Comparison of ENCODE assay signal across 26 cellular contexts in genomic region chr2:144401036-144401435, GRCh38.
"Had no signal": no experiment of that assay in that cellular context is flagged by ENCODE, and none has a peak within 500 bp of the region (broad histone marks: within the 10 kb centered on the region; RNA-seq: fewer than 3 reads in every experiment).

No MANE protein-coding gene starts in this region.

- ATAC-seq: activated CD8-positive, alpha-beta T cell treated with anti-CD3 and anti-CD28 coated beads, Interleukin-2, amount 10 ng/mL, durations not matched to agents 7 days and 5 days; foreskin keratinocyte; T-cell had no signal

- H3K9me3 ChIP-seq: sigmoid colon, spleen, tibial artery, uterus had no signal

- H3K36me3 ChIP-seq: uterus had no signal

- H3K4me3 Mint-ChIP-seq: activated CD4-positive, alpha-beta T cell treated with anti-CD3 and anti-CD28 coated beads, Interleukin-2, amount 10 ng/mL, durations not matched to agents 7 days and 5 days; activated CD8-positive, alpha-beta T cell treated with anti-CD3 and anti-CD28 coated beads, Interleukin-2, amount 10 ng/mL, durations not matched to agents 7 days and 5 days; activated naive CD4-positive, alpha-beta T cell treated with anti-CD3 and anti-CD28 coated beads, Interleukin-2, amount 50 U/mL, for 24 hours; dendritic cell treated with granulocyte-macrophage colony-stimulating factor and Interleukin-4, amounts not matched to agents 40 ng/mL and 50 ng/mL, for 4 days; memory B cell; neural progenitor cell; T-cell; T-helper 2 cell treated with Interferon-gamma antibody and Interleukin-4, amounts not matched to agents 5 μg/mL and 100 μg/mL, for 36 hours had no signal

- H3K27ac ChIP-seq: foreskin keratinocyte, hepatocyte, neural progenitor cell, sigmoid colon, tibial artery, WERI-Rb-1 had no signal

- H3K4me1 ChIP-seq: foreskin keratinocyte, neural progenitor cell, uterus had no signal

- H3K4me3 ChIP-seq: hepatocyte, neural progenitor cell, sigmoid colon, spleen, tibial artery, uterus had no signal

- H3K9me3 Mint-ChIP-seq: activated CD4-positive, alpha-beta T cell treated with anti-CD3 and anti-CD28 coated beads, Interleukin-2, amount 10 ng/mL, durations not matched to agents 7 days and 5 days; activated naive CD4-positive, alpha-beta T cell treated with anti-CD3 and anti-CD28 coated beads, Interleukin-2, amount 50 U/mL, for 24 hours; brain; dendritic cell treated with granulocyte-macrophage colony-stimulating factor and Interleukin-4, amounts not matched to agents 40 ng/mL and 50 ng/mL, for 4 days; memory B cell; neural progenitor cell; T-cell; T-helper 2 cell treated with Interferon-gamma antibody and Interleukin-4, amounts not matched to agents 5 μg/mL and 100 μg/mL, for 36 hours had no signal

- H3K4me1 Mint-ChIP-seq: activated CD4-positive, alpha-beta T cell treated with anti-CD3 and anti-CD28 coated beads, Interleukin-2, amount 10 ng/mL, durations not matched to agents 7 days and 5 days; activated naive CD4-positive, alpha-beta T cell treated with anti-CD3 and anti-CD28 coated beads, Interleukin-2, amount 50 U/mL, for 24 hours; memory B cell; T-cell had no signal

- H3K27me3 Mint-ChIP-seq: activated CD4-positive, alpha-beta T cell treated with anti-CD3 and anti-CD28 coated beads, Interleukin-2, amount 10 ng/mL, durations not matched to agents 7 days and 5 days; activated naive CD4-positive, alpha-beta T cell treated with anti-CD3 and anti-CD28 coated beads, Interleukin-2, amount 50 U/mL, for 24 hours; dendritic cell treated with granulocyte-macrophage colony-stimulating factor and Interleukin-4, amounts not matched to agents 40 ng/mL and 50 ng/mL, for 4 days; memory B cell; T-cell had no signal

- DNase-seq: activated CD4-positive, alpha-beta T cell treated with anti-CD3 and anti-CD28 coated beads, Interleukin-2, amount 10 ng/mL, durations not matched to agents 7 days and 5 days; activated CD4-positive, CD25-positive, alpha-beta regulatory T cell treated with anti-CD3 and anti-CD28 coated beads, Interleukin-2, amount 50 U/mL, for 72 hours; activated CD8-positive, alpha-beta T cell treated with anti-CD3 and anti-CD28 coated beads, Interleukin-2, amount 10 ng/mL, durations not matched to agents 7 days and 5 days; activated gamma-delta T cell treated with Interleukin-2 at 50 U/mL for 16 hours; activated T-cell treated with anti-CD3 and anti-CD28 coated beads, Interleukin-2, amount 50 U/mL, for 1 hour; aorta; effector CD8-positive, alpha-beta T cell; erythroblast; foreskin keratinocyte; kidney glomerular epithelial cell; posterior cingulate gyrus; sigmoid colon; spleen; stimulated activated CD4-positive, alpha-beta T cell treated with anti-CD3 and anti-CD28 coated beads, Interleukin-4, amount 100 ng/mL, for 1 hour; stimulated activated naive CD4-positive, alpha-beta T cell; T-cell; tibial artery; uterus; WERI-Rb-1 had no signal

- H3K27ac Mint-ChIP-seq: activated CD4-positive, alpha-beta T cell treated with anti-CD3 and anti-CD28 coated beads, Interleukin-2, amount 10 ng/mL, durations not matched to agents 7 days and 5 days; activated CD8-positive, alpha-beta T cell treated with anti-CD3 and anti-CD28 coated beads, Interleukin-2, amount 10 ng/mL, durations not matched to agents 7 days and 5 days; activated naive CD4-positive, alpha-beta T cell treated with anti-CD3 and anti-CD28 coated beads, Interleukin-2, amount 50 U/mL, for 24 hours; neural progenitor cell; T-cell; T-helper 2 cell treated with Interferon-gamma antibody and Interleukin-4, amounts not matched to agents 5 μg/mL and 100 μg/mL, for 36 hours had no signal

- H3K27me3 ChIP-seq: hepatocyte, neural progenitor cell, sigmoid colon, spleen, tibial artery, uterus had no signal
